In the genomic region with DNA sequence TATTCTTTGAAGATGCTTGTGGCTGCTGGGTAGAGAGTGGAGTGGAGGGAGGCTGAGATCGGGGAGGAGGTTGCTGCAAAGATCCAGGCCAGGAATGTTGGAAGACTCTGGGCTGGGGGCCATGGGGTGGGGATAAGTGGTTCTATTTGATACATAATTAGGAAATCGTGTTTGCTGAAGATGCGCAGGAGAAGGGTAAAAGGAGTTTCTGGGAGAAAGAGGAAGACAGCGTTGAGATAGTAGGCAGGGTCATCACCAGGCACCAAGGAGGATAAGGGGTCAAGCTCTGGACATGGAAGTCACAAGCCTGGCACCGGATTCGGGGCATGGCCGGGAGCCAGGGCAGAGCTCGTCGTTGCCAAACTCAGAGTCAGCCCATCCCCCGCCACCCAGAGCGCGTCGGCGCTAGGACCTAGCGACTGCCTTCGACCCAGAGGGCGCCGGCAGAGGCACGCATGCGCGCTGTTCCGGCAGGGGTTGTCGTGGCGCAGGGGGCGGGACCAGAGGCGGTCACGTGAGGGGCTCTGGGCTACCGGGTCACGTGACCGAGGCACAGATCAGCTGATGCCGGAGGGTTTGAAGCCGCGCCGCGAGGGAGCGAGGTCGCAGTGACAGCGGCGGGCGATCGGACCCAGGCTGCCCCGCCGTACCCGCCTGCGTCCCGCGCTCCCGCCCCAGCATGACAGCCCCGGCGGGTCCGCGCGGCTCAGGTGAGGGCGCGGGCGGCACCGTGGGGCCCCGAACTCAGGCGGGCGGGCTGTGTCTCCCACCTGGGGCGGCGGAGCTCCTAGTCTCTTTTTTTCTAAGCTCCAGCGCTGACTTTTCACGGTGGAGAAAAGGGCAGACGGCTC, we compare ENCODE assay signal across 8 cellular contexts. TPM values are rescaled to one million over a fixed set of nuclear protein-coding genes. Genes with fewer than 3 reads are reported as not detected.
A peak's percentile ranks its signal among the peaks of the same experiment; 100 is the strongest.
DNase-seq lines count a peak whose midpoint lies in the region; ATAC-seq and TF ChIP-seq lines count a peak whose summit lies in the region.

A gene (plus strand): TSS at position 553 of the 851 bp plus-strand sequence. CDS start 127 bp downstream, at position 680.

- TF ChIP-seq CTCF in GM10266 (IDR thresholded peaks at IDR 0.05; ENCODE audit: control insufficient read depth, insufficient read depth, low read depth, missing control alignments) = no peak
- TF ChIP-seq CTCF in transverse colon (IDR thresholded peaks at IDR 0.05) = peak in 1 of 5 experiments; percentile 30

- intact Hi-C loops in Right ventricle myocardium superior (cut with DNase I) = no loop called here
- intact Hi-C loops in transverse colon (cut with DNase I; ENCODE audit: low total_unique reads) = no loop called here

- TF ChIP-seq EP300 in transverse colon (IDR thresholded peaks at IDR 0.05; ENCODE audit: low read depth) = no peak

- DNase-seq in GM10266 (ENCODE audit: extremely low spot score) = peak; percentile 100
- peak; percentile 94 to 99 (median 98) for DNase-seq in NCI-H1417 (lab: John Stamatoyannopoulos, UW)
- DNase-seq in SW480 (ENCODE audit: low spot score) = peak; percentile 95
- DNase-seq in activated naive CD8-positive, alpha-beta T cell treated with anti-CD3 and anti-CD28 coated beads, Interleukin-2, amount 50 U/mL, for 16 hours (ENCODE audit: low read depth, low spot score) = peak; percentile 99
- DNase-seq in Right ventricle myocardium superior = peak; percentile 100
- peak; percentile 95 for DNase-seq in pons (ENCODE audit: low spot score)
- DNase-seq in transverse colon = peak; percentile 100

- ATAC-seq in HG02678 (IDR thresholded peaks at IDR 0.05; ENCODE audit: unreplicated experiment) (peak; percentile 90), Right ventricle myocardium superior (ENCODE audit: poor library complexity) (peak; percentile 94)

- H3K4me3 ChIP-seq in transverse colon = peak within 1 kb of the TSS; percentile 78 to 96 (median 90)

- peaks cover 7 to 26% (median 18%) of the 10 kb centered on the region in 4 donors for H3K4me1 ChIP-seq in transverse colon

- in situ Hi-C loops in transverse colon (cut with MboI; ENCODE audit: low pct_ligation_motif_present in 1 of 4, low pct_unique_long_range_greater_than_20kb in 1 of 4, low sequenced_read_pairs in 3 of 4) = no loop called here

- peak; percentile 56 for TF ChIP-seq POLR2A in transverse colon (IDR thresholded peaks at IDR 0.05)

- peak within 1 kb of the TSS; percentile 70 to 84 (median 80) for H3K27ac ChIP-seq in transverse colon

- no peaks in the 10 kb centered on the region for H3K9me3 ChIP-seq in transverse colon

- H3K27me3 ChIP-seq in transverse colon = no peaks in the 10 kb centered on the region

- peaks cover 0 to 5% (median 0%) of the 10 kb centered on the region in 4 donors for H3K36me3 ChIP-seq in transverse colon

- 0 to 2% methylated on average over 4 to 34 of the region's 65 CpGs for WGBS in transverse colon (ENCODE audit: low coverage in 1 of 2), 2 donors

RNA-seq across cellular contexts. Expression of the gene that starts here (rescaled TPM):
- total RNA-seq in Right ventricle myocardium superior (17.5 TPM), transverse colon (10 to 100 TPM; 14.7 to 93.1 (median 23.9) TPM)

Comparison
In these comparisons a context has a peak if more than half of its experiments do, and no peak if none do; other contexts are left out.
1. Peak in every context shown above with its lines: DNase-seq, ATAC-seq, H3K4me3 ChIP-seq and H3K27ac ChIP-seq.